Comparison of ENCODE assay signal across 1 cellular context in the genomic region with DNA sequence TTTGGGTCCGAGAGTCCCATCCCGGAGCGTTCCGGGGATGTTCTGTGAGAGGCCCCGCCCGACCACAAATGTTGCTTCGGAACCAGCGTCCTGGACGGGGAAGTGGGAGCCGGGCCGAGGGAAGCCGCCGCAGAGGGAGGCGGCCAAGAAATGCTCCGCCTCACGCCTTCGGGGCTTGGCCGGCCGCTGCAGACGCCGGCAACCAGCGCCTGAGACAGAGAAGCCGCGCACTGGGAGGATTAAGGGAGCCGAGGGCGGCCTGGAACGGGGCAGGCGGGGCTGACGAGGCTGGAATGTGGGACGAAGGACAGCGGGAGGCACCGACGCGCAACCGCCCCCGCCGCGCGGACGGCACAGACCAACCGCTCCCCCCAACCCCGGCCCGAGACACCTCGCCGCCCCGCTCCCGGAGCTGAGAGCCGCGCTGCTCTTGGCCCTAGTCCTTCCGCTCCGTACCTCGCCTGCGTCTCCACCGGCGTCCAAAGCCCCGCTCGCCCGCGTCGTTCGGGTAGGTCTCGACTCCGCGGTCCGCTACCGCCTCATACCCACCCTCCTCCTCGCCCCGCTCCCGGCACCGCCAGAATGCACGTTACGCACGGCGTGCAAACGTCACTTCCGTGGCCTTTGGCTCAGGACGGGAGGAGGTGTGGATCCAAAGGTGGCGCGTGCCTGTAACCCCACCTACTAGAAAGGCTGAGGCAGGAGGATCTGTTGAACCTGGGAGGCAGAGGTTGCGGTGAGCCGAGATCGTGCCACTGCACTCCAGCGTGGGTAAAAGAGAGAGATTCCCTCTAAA.
TF ChIP-seq lines count a peak whose summit lies in the region.

No MANE protein-coding gene starts in this region.

TF ChIP-seq in K562, 482 proteins besides CTCF, POLR2A, EP300 and RAD21 (continued from another document and continues in another):
- no peak for TF ChIP-seq RREB1 (CRISPR knock-in tag; IDR thresholded peaks at IDR 0.05)
- peak; percentile 81 for TF ChIP-seq PCBP1 (IDR thresholded peaks at IDR 0.05; ENCODE audit: low read depth, low read length, poor library complexity, severe bottlenecking)
- TF ChIP-seq MBD2 (IDR thresholded peaks at IDR 0.05; ENCODE audit: borderline replicate concordance, low read depth): peak; percentile 85; the same call in 1 of the 2 replicates
- TF ChIP-seq, protein P1, sequence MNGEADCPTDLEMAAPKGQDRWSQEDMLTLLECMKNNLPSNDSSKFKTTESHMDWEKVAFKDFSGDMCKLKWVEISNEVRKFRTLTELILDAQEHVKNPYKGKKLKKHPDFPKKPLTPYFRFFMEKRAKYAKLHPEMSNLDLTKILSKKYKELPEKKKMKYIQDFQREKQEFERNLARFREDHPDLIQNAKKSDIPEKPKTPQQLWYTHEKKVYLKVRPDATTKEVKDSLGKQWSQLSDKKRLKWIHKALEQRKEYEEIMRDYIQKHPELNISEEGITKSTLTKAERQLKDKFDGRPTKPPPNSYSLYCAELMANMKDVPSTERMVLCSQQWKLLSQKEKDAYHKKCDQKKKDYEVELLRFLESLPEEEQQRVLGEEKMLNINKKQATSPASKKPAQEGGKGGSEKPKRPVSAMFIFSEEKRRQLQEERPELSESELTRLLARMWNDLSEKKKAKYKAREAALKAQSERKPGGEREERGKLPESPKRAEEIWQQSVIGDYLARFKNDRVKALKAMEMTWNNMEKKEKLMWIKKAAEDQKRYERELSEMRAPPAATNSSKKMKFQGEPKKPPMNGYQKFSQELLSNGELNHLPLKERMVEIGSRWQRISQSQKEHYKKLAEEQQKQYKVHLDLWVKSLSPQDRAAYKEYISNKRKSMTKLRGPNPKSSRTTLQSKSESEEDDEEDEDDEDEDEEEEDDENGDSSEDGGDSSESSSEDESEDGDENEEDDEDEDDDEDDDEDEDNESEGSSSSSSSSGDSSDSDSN (IDR thresholded peaks at IDR 0.05; ENCODE audit: borderline replicate concordance in 1 of 2, low read depth in 2 of 2, low read length in 2 of 2): peak in 1 of 2 experiments; percentile 39; a peak in 1 of 4 replicates
- no peak for TF ChIP-seq ZNF696 (CRISPR knock-in tag; conservative IDR thresholded peaks at IDR 0.05)
- TF ChIP-seq, protein P2, sequence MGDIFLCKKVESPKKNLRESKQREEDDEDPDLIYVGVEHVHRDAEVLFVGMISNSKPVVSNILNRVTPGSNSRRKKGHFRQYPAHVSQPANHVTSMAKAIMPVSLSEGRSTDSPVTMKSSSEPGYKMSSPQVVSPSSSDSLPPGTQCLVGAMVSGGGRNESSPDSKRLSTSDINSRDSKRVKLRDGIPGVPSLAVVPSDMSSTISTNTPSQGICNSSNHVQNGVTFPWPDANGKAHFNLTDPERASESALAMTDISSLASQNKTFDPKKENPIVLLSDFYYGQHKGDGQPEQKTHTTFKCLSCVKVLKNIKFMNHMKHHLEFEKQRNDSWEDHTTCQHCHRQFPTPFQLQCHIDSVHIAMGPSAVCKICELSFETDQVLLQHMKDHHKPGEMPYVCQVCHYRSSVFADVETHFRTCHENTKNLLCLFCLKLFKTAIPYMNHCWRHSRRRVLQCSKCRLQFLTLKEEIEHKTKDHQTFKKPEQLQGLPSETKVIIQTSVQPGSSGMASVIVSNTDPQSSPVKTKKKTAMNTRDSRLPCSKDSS (IDR thresholded peaks at IDR 0.05; ENCODE audit: low read depth, partially characterized antibody): no peak
- TF ChIP-seq, protein P3, sequence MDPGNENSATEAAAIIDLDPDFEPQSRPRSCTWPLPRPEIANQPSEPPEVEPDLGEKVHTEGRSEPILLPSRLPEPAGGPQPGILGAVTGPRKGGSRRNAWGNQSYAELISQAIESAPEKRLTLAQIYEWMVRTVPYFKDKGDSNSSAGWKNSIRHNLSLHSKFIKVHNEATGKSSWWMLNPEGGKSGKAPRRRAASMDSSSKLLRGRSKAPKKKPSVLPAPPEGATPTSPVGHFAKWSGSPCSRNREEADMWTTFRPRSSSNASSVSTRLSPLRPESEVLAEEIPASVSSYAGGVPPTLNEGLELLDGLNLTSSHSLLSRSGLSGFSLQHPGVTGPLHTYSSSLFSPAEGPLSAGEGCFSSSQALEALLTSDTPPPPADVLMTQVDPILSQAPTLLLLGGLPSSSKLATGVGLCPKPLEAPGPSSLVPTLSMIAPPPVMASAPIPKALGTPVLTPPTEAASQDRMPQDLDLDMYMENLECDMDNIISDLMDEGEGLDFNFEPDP (CRISPR knock-in tag; IDR thresholded peaks at IDR 0.05): no peak
- TF ChIP-seq, protein P4, sequence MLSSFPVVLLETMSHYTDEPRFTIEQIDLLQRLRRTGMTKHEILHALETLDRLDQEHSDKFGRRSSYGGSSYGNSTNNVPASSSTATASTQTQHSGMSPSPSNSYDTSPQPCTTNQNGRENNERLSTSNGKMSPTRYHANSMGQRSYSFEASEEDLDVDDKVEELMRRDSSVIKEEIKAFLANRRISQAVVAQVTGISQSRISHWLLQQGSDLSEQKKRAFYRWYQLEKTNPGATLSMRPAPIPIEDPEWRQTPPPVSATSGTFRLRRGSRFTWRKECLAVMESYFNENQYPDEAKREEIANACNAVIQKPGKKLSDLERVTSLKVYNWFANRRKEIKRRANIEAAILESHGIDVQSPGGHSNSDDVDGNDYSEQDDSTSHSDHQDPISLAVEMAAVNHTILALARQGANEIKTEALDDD (IDR thresholded peaks at IDR 0.05): no peak
- 0 out of 2 replicates have a peak, but pooled peaks have one; percentile 41 for TF ChIP-seq FOXP1 (CRISPR knock-in tag; IDR thresholded peaks at IDR 0.05)
- TF ChIP-seq CBX8 (IDR thresholded peaks at IDR 0.05; ENCODE audit: borderline replicate concordance, extremely low read depth, low read depth, low read length, poor library complexity, severe bottlenecking): no peak
- TF ChIP-seq CCNT2 (IDR thresholded peaks at IDR 0.05; ENCODE audit: borderline replicate concordance, extremely low read depth, insufficient read length, low read depth, low read length): peak; percentile 48
- TF ChIP-seq PATZ1 (CRISPR knock-in tag; IDR thresholded peaks at IDR 0.05; ENCODE audit: borderline replicate concordance): no peak
- TF ChIP-seq TSHZ1 (CRISPR knock-in tag; IDR thresholded peaks at IDR 0.05): no peak
- no peak for TF ChIP-seq GATAD2A (IDR thresholded peaks at IDR 0.05)
- no peak for TF ChIP-seq ZNF717 (CRISPR knock-in tag; IDR thresholded peaks at IDR 0.05)
